Comparison of ENCODE assay signal across 15 cellular contexts in genomic region chr1:64000021-64000420, GRCh38.
A peak's percentile ranks its signal among the peaks of the same experiment; 100 is the strongest.
DNase-seq lines count a peak whose midpoint lies in the region; ATAC-seq, FAIRE-seq and TF ChIP-seq lines count a peak whose summit lies in the region.
"Had no signal": no experiment of that assay in that cellular context is flagged by ENCODE, and none has a peak within 500 bp of the region (broad histone marks: within the 10 kb centered on the region; RNA-seq: fewer than 3 reads in every experiment).

No MANE protein-coding gene starts in this region.

- peaks cover 6% of the 10 kb centered on the region for H3K4me1 ChIP-seq in GM23248 (ENCODE audit: insufficient read depth)
- H3K4me1 ChIP-seq in parathyroid adenoma = peaks cover 6% of the 10 kb centered on the region
- H3K4me1 ChIP-seq in Karpas-422 (ENCODE audit: low read length) = no peaks in the 10 kb centered on the region
- H3K4me1 ChIP-seq in pancreas = peaks cover 0 to 16% (median 6%) of the 10 kb centered on the region in 3 donors
- H3K4me1 ChIP-seq: gastrocnemius medialis had no signal

- H3K36me3 ChIP-seq in GM23248 (ENCODE audit: low read depth) = no peaks in the 10 kb centered on the region
- H3K36me3 ChIP-seq in parathyroid adenoma (ENCODE audit: control insufficient read depth, insufficient read depth, low read length) = no peaks in the 10 kb centered on the region
- H3K36me3 ChIP-seq in Karpas-422 (ENCODE audit: insufficient read depth, low read length) = no peaks in the 10 kb centered on the region
- H3K36me3 ChIP-seq in pancreas = no peaks in the 10 kb centered on the region
- H3K36me3 ChIP-seq: gastrocnemius medialis had no signal

- H3K9ac ChIP-seq in GM23248 (no peak overlapping the region), parathyroid adenoma (no peak overlapping the region), Karpas-422 (ENCODE audit: low read length) (no peak overlapping the region)

- DNase-seq in GM23248 (peak; percentile 65), NCI-H2196 treated with DMSO at 0.1 percent for 48 hours (lab: John Stamatoyannopoulos, UW; ENCODE audit: unreplicated experiment) (peak; percentile 30), dedifferentiated amniotic fluid mesenchymal stem cell (ENCODE audit: extremely low spot score) (peak; percentile 89), Karpas-422 (no peak), left colon (no peak), pancreas (no peak), GM19239 (ENCODE audit: insufficient read length, low spot score) (no peak)
- DNase-seq: CD4-positive, alpha-beta T cell; gastrocnemius medialis; NCI-H1930; stimulated activated naive CD8-positive, alpha-beta T cell treated with anti-CD3 and anti-CD28 coated beads, Interleukin-15, amount 100 ng/mL, for 72 hours; SW 1271 had no signal

- H3K9me2 ChIP-seq in GM23248 (ENCODE audit: insufficient read depth) = no peaks in the 10 kb centered on the region
- H3K9me2 ChIP-seq in Karpas-422 (replicated peaks; ENCODE audit: insufficient read depth, low read length) = no peaks in the 10 kb centered on the region

- ATAC-seq in left colon (no peak), pancreas (no peak)
- ATAC-seq: gastrocnemius medialis; K562; stimulated activated naive CD8-positive, alpha-beta T cell treated with anti-CD3 and anti-CD28 coated beads, Interleukin-15, amount 100 ng/mL, for 72 hours had no signal

- H3K27ac ChIP-seq in GM23248 (no peak overlapping the region), parathyroid adenoma (peak overlapping the region; percentile 53), Karpas-422 (ENCODE audit: low read length) (no peak overlapping the region), pancreas (no peak overlapping the region)
- H3K27ac ChIP-seq: gastrocnemius medialis had no signal

- WGBS in GM23248 (ENCODE audit: low coverage in 1 of 2, low lambda C conversion rate in 2 of 2, missing lambda C conversion rate in 2 of 2), 2 experiments = 41 to 50% methylated on average over 3 of the region's 3 CpGs
- WGBS in pancreas, 2 donors = 92 to 95% methylated on average over 3 of the region's 3 CpGs

- H3K27me3 ChIP-seq in GM23248 (replicated peaks; ENCODE audit: insufficient read depth) = no peaks in the 10 kb centered on the region
- H3K27me3 ChIP-seq in parathyroid adenoma (ENCODE audit: control insufficient read depth, insufficient read depth, low read length) = no peaks in the 10 kb centered on the region
- H3K27me3 ChIP-seq in Karpas-422 (ENCODE audit: low read length) = no peaks in the 10 kb centered on the region
- no peaks in the 10 kb centered on the region for H3K27me3 ChIP-seq in pancreas
- H3K27me3 ChIP-seq: gastrocnemius medialis had no signal

- no peaks in the 10 kb centered on the region for H3K79me2 ChIP-seq in GM23248 (ENCODE audit: insufficient read depth)
- peaks cover 5% of the 10 kb centered on the region for H3K79me2 ChIP-seq in parathyroid adenoma
- no peaks in the 10 kb centered on the region for H3K79me2 ChIP-seq in Karpas-422 (ENCODE audit: low read length)

- H4K20me1 ChIP-seq in GM23248 (ENCODE audit: insufficient read depth) (no peaks in the 10 kb centered on the region), Karpas-422 (ENCODE audit: insufficient read depth, low read depth, low read length) (no peaks in the 10 kb centered on the region)

- in situ Hi-C loops in GM23248 (cut with MboI) = no loop called here

- peaks cover 4% of the 10 kb centered on the region; the same call in 1 of the 2 replicates for H3F3A ChIP-seq in GM23248 (ENCODE audit: insufficient read depth)

- H3K4me2 ChIP-seq in GM23248 (ENCODE audit: unreplicated experiment) (peak overlapping the region; percentile 27), parathyroid adenoma (ENCODE audit: low read length) (peak overlapping the region; percentile 32), Karpas-422 (ENCODE audit: low read depth, low read length, poor library complexity, severe bottlenecking) (no peak overlapping the region)

- intact Hi-C loops in left colon (cut with DNase I, micrococcal nuclease) (no loop called here), pancreas (cut with DNase I) (no loop called here)

- H3K4me3 ChIP-seq in GM23248 = no peak overlapping the region
- H3K4me3 ChIP-seq in parathyroid adenoma (ENCODE audit: low read depth, low read length) = no peak overlapping the region
- no peak overlapping the region for H3K4me3 ChIP-seq in Karpas-422 (ENCODE audit: low read length)
- H3K4me3 ChIP-seq in pancreas = no peak overlapping the region
- H3K4me3 ChIP-seq: gastrocnemius medialis, K562 had no signal

- TF ChIP-seq CTCF in parathyroid adenoma (IDR thresholded peaks at IDR 0.05) = no peak
- no peak for TF ChIP-seq CTCF in pancreas (IDR thresholded peaks at IDR 0.05)

- H2AFZ ChIP-seq in GM23248 (no peak overlapping the region), parathyroid adenoma (no peak overlapping the region), Karpas-422 (ENCODE audit: low read length) (no peak overlapping the region)

- no peaks in the 10 kb centered on the region for H3K9me3 ChIP-seq in GM23248 (ENCODE audit: low read depth)
- H3K9me3 ChIP-seq in parathyroid adenoma (ENCODE audit: control insufficient read depth, low read length) = no peaks in the 10 kb centered on the region
- H3K9me3 ChIP-seq in Karpas-422 (ENCODE audit: low read length) = no peaks in the 10 kb centered on the region
- no peaks in the 10 kb centered on the region for H3K9me3 ChIP-seq in pancreas
- H3K9me3 ChIP-seq: gastrocnemius medialis had no signal

- FAIRE-seq in pancreas (lab: Jason Lieb, UNC) (no peak), GM19239 (lab: Jason Lieb, UNC) (no peak)
- FAIRE-seq: islet of Langerhans, K562 had no signal

Comparison
In these comparisons a context has a peak if more than half of its experiments do, and no peak if none do; other contexts are left out.
1. DNase-seq: peak in GM23248 (single experiment), NCI-H2196 treated with DMSO at 0.1 percent for 48 hours (single experiment) and dedifferentiated amniotic fluid mesenchymal stem cell (single experiment); none in Karpas-422 (single experiment), left colon (0 of 2), pancreas (0 of 6) and GM19239 (single experiment).